In the genomic region with DNA sequence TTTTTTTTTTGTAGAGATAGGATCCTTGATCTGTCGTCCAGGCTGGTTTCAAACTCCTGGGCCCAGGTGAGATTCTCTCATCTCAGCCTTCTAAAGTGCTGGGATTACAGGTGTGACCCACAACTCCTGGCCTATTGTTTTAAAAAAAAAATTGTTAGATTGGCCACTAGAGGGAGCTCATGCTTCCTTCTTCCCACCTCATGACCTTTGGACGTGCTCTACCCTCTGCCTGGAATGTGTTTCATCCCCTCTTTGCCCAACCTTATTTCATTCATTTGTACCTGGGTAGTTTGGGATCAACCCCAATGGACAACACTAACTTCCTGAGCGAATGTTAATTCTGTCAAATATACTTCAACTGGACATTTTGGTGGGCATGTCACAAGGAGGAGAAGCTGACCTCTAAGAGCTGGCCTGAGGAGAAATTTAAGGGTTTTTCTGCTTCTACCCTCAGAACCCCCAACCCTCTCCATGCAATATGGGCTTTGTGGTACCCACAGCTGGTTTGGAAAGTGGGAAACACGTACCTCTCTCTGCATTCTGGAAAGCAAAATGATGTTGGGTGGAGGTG, we compare ENCODE assay signal across 8 cellular contexts. TPM values are rescaled to one million over a fixed set of nuclear protein-coding genes. Genes with fewer than 3 reads are reported as not detected.
A peak's percentile ranks its signal among the peaks of the same experiment; 100 is the strongest.
DNase-seq lines count a peak whose midpoint lies in the region; ATAC-seq lines count a peak whose summit lies in the region.

No MANE protein-coding gene starts in this region.

- H3K36me3 ChIP-seq in aorta (ENCODE audit: control insufficient read depth in 1 of 2, insufficient read depth in 2 of 2, low read length in 1 of 2) = no peaks in the 10 kb centered on the region

- H3K27me3 ChIP-seq in aorta (ENCODE audit: control insufficient read depth in 1 of 2, insufficient read depth in 2 of 2, low read length in 1 of 2) = no peaks in the 10 kb centered on the region

- 48 to 53% methylated on average over 4 of the region's 4 CpGs for WGBS in aorta, 2 donors

- no peak overlapping the region for H3K4me3 ChIP-seq in aorta (ENCODE audit: low read length in 2 of 2)

- no peaks in the 10 kb centered on the region for H3K9me3 ChIP-seq in aorta (ENCODE audit: control insufficient read depth, low read length)

- intact Hi-C loops in aorta (cut with DNase I) = loop anchor here in 1 of 2 donors (10.0 kb wide), 1 partner anchor 49 kb away; the partner anchor contains the start of gene NAAA

- ATAC-seq in HG03432 (IDR thresholded peaks at IDR 0.05; ENCODE audit: unreplicated experiment) (peak; percentile 65), aorta (ENCODE audit: low FRiP score) (no peak)

- H3K4me1 ChIP-seq in aorta (ENCODE audit: control insufficient read depth in 1 of 2, insufficient read depth in 2 of 2, low read length in 2 of 2) = no peaks in the 10 kb centered on the region

- no peak overlapping the region for H3K27ac ChIP-seq in aorta (ENCODE audit: low read depth in 1 of 2, low read length in 2 of 2)

- DNase-seq in NCI-H446 (lab: John Stamatoyannopoulos, UW) (peak; percentile 4 to 16), NCI-H446 treated with DMSO at 0.1 percent for 48 hours (lab: John Stamatoyannopoulos, UW) (no peak), SHP77 (lab: John Stamatoyannopoulos, UW) (peak; percentile 16 to 24), fibroblast of peridontal ligament (ENCODE audit: extremely low read depth) (peak; percentile 38), retina (peak; percentile 20), midbrain (lab: John Stamatoyannopoulos, UW) (no peak), aorta (no peak)

RNA-seq across cellular contexts. Expression of gene PPEF2, which starts 6.4 kb away (rescaled TPM):
- total RNA-seq in aorta = under 1 TPM; 0.32 to 0.36 TPM
- polyA plus RNA-seq in aorta = under 1 TPM in 1 of 2 donors, not detected in 1; 0.15 TPM

RNA-seq across cellular contexts. Expression of gene NAAA, which starts 45.0 kb away (rescaled TPM):
- 10 to 100 TPM; 24.9 to 41.4 TPM for total RNA-seq in aorta
- 10 to 100 TPM; 24.8 to 28.2 TPM for polyA plus RNA-seq in aorta

Comparison
In these comparisons a context has a peak if more than half of its experiments do, and no peak if none do; other contexts are left out.
1. DNase-seq: peak in NCI-H446 (2 of 2), SHP77 (2 of 2), fibroblast of peridontal ligament (single experiment) and retina (single experiment); none in NCI-H446 treated with DMSO at 0.1 percent for 48 hours (single experiment), midbrain (single experiment) and aorta (0 of 2).